1 cellular context compared by ENCODE assay signal in the genomic region with DNA sequence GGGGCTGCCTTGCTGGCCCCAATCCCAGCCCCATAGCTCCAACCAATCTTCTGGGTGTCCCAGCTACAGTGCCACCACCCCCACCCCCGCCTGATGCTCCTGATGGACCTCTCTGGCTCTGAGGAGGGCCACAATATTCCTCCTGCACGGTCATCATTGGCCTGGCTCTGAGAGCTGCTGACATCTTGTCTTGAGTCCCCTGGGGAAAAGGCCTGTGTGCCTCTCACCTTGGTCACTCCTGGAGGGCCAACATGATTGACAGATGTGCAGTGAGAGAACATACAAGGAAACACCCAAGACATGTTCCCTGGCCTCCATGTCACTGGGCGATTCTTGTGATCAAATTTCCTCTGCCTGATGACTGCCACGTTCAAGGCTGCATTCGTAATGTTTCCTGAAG.
TF ChIP-seq lines count a peak whose summit lies in the region.

No MANE protein-coding gene starts in this region.

TF ChIP-seq in K562, 482 proteins besides CTCF, POLR2A, EP300 and RAD21:
- TF ChIP-seq PKNOX1 (IDR thresholded peaks at IDR 0.05) = peak; percentile 58; the same call in 1 of the 2 replicates
- TF ChIP-seq RBM17 (IDR thresholded peaks at IDR 0.05; ENCODE audit: borderline replicate concordance, low read depth, low read length) = no peak
